Comparison of ENCODE assay signal across 15 cellular contexts in genomic region chr1:152026895-152027294, GRCh38.
"Had no signal": no experiment of that assay in that cellular context is flagged by ENCODE, and none has a peak within 500 bp of the region (broad histone marks: within the 10 kb centered on the region; RNA-seq: fewer than 3 reads in every experiment).

No MANE protein-coding gene starts in this region.

- H3K4me3 ChIP-seq: cardiac muscle cell, smooth muscle cell, tibial nerve had no signal

- ATAC-seq: activated CD4-positive, CD25-positive, alpha-beta regulatory T cell treated with anti-CD3 and anti-CD28 coated beads, Interleukin-2, amount 50 U/mL, for 24 hours; activated T-cell treated with anti-CD3 and anti-CD28 coated beads, Interleukin-2, amount 50 U/mL, for 4 hours; natural killer cell; right cardiac atrium; SK-N-SH treated with all-trans-retinoic acid at 6 μM for 48 hours; stimulated activated memory B cell treated with anti-CD40 and anti-IgM and Interleukin-4, amounts not matched to agents 10 μg/mL and 1 μg/mL and 100 μg/mL, for 72 hours had no signal

- H3K27me3 ChIP-seq: cardiac muscle cell, tibial nerve had no signal

- H3K4me3 Mint-ChIP-seq: activated naive CD8-positive, alpha-beta T cell treated with anti-CD3 and anti-CD28 coated beads, Interleukin-2, amount 10 ng/mL, durations not matched to agents 7 days and 5 days; activated T-cell treated with anti-CD3 and anti-CD28 coated beads, Interleukin-2, amount 50 U/mL, for 4 hours; immature natural killer cell; natural killer cell; stimulated activated memory B cell treated with anti-CD40 and anti-IgM and Interleukin-4, amounts not matched to agents 10 μg/mL and 1 μg/mL and 100 μg/mL, for 72 hours had no signal

- H3K27me3 Mint-ChIP-seq: progenitor cell of endocrine pancreas; stimulated activated memory B cell treated with anti-CD40 and anti-IgM and Interleukin-4, amounts not matched to agents 10 μg/mL and 1 μg/mL and 100 μg/mL, for 72 hours had no signal

- H3K4me1 Mint-ChIP-seq: immature natural killer cell; stimulated activated memory B cell treated with anti-CD40 and anti-IgM and Interleukin-4, amounts not matched to agents 10 μg/mL and 1 μg/mL and 100 μg/mL, for 72 hours had no signal

- H3K4me1 ChIP-seq: tibial nerve had no signal

- H3K9me3 ChIP-seq: tibial nerve had no signal

- H3K9me3 Mint-ChIP-seq: activated T-cell treated with anti-CD3 and anti-CD28 coated beads, Interleukin-2, amount 50 U/mL, for 4 hours; immature natural killer cell; natural killer cell; stimulated activated memory B cell treated with anti-CD40 and anti-IgM and Interleukin-4, amounts not matched to agents 10 μg/mL and 1 μg/mL and 100 μg/mL, for 72 hours had no signal

- DNase-seq: activated gamma-delta T cell; activated naive CD8-positive, alpha-beta T cell treated with anti-CD3 and anti-CD28 coated beads, Interleukin-2, amount 10 ng/mL, durations not matched to agents 7 days and 5 days; activated T-cell treated with anti-CD3 and anti-CD28 coated beads, Interleukin-2, amount 50 U/mL, for 4 hours; aorta; immature natural killer cell; natural killer cell; occipital lobe; right cardiac atrium had no signal

- H3K36me3 ChIP-seq: cardiac muscle cell had no signal

- H3K27ac Mint-ChIP-seq: activated naive CD8-positive, alpha-beta T cell treated with anti-CD3 and anti-CD28 coated beads, Interleukin-2, amount 10 ng/mL, durations not matched to agents 7 days and 5 days; immature natural killer cell; natural killer cell; progenitor cell of endocrine pancreas; stimulated activated memory B cell treated with anti-CD40 and anti-IgM and Interleukin-4, amounts not matched to agents 10 μg/mL and 1 μg/mL and 100 μg/mL, for 72 hours had no signal

- H3K4me2 ChIP-seq: smooth muscle cell had no signal

- H3K27ac ChIP-seq: cardiac muscle cell, tibial nerve had no signal
